11 cellular contexts compared by ENCODE assay signal in genomic region chr21:37829447-37829846, GRCh38.
DNase-seq lines count a peak whose midpoint lies in the region; ATAC-seq and TF ChIP-seq lines count a peak whose summit lies in the region.
"Had no signal": no experiment of that assay in that cellular context is flagged by ENCODE, and none has a peak within 500 bp of the region (broad histone marks: within the 10 kb centered on the region; RNA-seq: fewer than 3 reads in every experiment).

No MANE protein-coding gene starts in this region.

- H3K4me3 Mint-ChIP-seq in activated T-cell treated with anti-CD3 and anti-CD28 coated beads, Interleukin-2, amount 50 U/mL, for 4 hours, result no peak overlapping the region
- no peak overlapping the region for H3K4me3 Mint-ChIP-seq in CD8-positive, alpha-beta memory T cell

- CTCF ChIA-PET in CD8-positive, alpha-beta memory T cell (lab: Charles Lee), result no interaction called here

- ATAC-seq in upper lobe of left lung (ENCODE audit: low FRiP score in 2 of 2), result peak in 1 of 2 donors; percentile 35
- no peak for ATAC-seq in activated T-cell treated with anti-CD3 and anti-CD28 coated beads, Interleukin-2, amount 50 U/mL, for 4 hours
- ATAC-seq: activated CD4-positive, CD25-positive, alpha-beta regulatory T cell treated with anti-CD3 and anti-CD28 coated beads, Interleukin-2, amount 50 U/mL, for 24 hours had no signal

- peak overlapping the region in 1 of 4 donors; percentile 67 for H3K27ac ChIP-seq in upper lobe of left lung
- H3K27ac ChIP-seq in CD8-positive, alpha-beta memory T cell (ENCODE audit: low read depth, low read length), result no peak overlapping the region

- TF ChIP-seq CTCF in foreskin fibroblast (IDR thresholded peaks at IDR 0.05; ENCODE audit: low read depth, low read length) (no peak), upper lobe of left lung (IDR thresholded peaks at IDR 0.05) (no peak)

- H3K27me3 ChIP-seq in upper lobe of left lung, result no peaks in the 10 kb centered on the region
- H3K27me3 ChIP-seq in CD8-positive, alpha-beta memory T cell (ENCODE audit: insufficient read depth, low read length, poor library complexity, severe bottlenecking), result no peaks in the 10 kb centered on the region

- POLR2A ChIA-PET in CD8-positive, alpha-beta memory T cell (lab: Charles Lee), result no interaction called here

- no peaks in the 10 kb centered on the region for H3K36me3 Mint-ChIP-seq in activated T-cell treated with anti-CD3 and anti-CD28 coated beads, Interleukin-2, amount 50 U/mL, for 4 hours (ENCODE audit: insufficient read depth)
- H3K36me3 Mint-ChIP-seq in CD8-positive, alpha-beta memory T cell, result no peaks in the 10 kb centered on the region

- H3K9me3 Mint-ChIP-seq in activated T-cell treated with anti-CD3 and anti-CD28 coated beads, Interleukin-2, amount 50 U/mL, for 4 hours, result no peaks in the 10 kb centered on the region
- no peaks in the 10 kb centered on the region for H3K9me3 Mint-ChIP-seq in CD8-positive, alpha-beta memory T cell

- 53 to 64% methylated on average over 4 of the region's 4 CpGs for WGBS in upper lobe of left lung, 2 donors

- no peak for TF ChIP-seq POLR2A in upper lobe of left lung (IDR thresholded peaks at IDR 0.05)

- no peaks in the 10 kb centered on the region for H3K4me1 ChIP-seq in upper lobe of left lung
- no peaks in the 10 kb centered on the region for H3K4me1 ChIP-seq in CD8-positive, alpha-beta memory T cell (ENCODE audit: insufficient read depth, low read length)

- no peak overlapping the region for H3K4me3 ChIP-seq in foreskin fibroblast (ENCODE audit: low read depth in 1 of 2, low read length in 2 of 2)
- H3K4me3 ChIP-seq in upper lobe of left lung, result no peak overlapping the region
- H3K4me3 ChIP-seq in CD8-positive, alpha-beta memory T cell (ENCODE audit: low read length), result no peak overlapping the region
- H3K4me3 ChIP-seq: smooth muscle cell had no signal

- peaks cover 30% of the 10 kb centered on the region for H3K27me3 Mint-ChIP-seq in activated T-cell treated with anti-CD3 and anti-CD28 coated beads, Interleukin-2, amount 50 U/mL, for 4 hours (ENCODE audit: low read depth)
- H3K27me3 Mint-ChIP-seq in CD8-positive, alpha-beta memory T cell, result peaks cover 13% of the 10 kb centered on the region in 2 donors

- TF ChIP-seq EP300 in upper lobe of left lung (IDR thresholded peaks at IDR 0.05), result no peak

- H3K27ac Mint-ChIP-seq in CD8-positive, alpha-beta memory T cell, result no peak overlapping the region

- no peaks in the 10 kb centered on the region for H3K36me3 ChIP-seq in upper lobe of left lung
- H3K36me3 ChIP-seq in CD8-positive, alpha-beta memory T cell (ENCODE audit: insufficient read depth, low read length), result no peaks in the 10 kb centered on the region

- H3K9me3 ChIP-seq in upper lobe of left lung, result no peaks in the 10 kb centered on the region
- H3K9me3 ChIP-seq in CD8-positive, alpha-beta memory T cell (ENCODE audit: low read length), result no peaks in the 10 kb centered on the region

- H3K4me1 Mint-ChIP-seq in activated T-cell treated with anti-CD3 and anti-CD28 coated beads, Interleukin-2, amount 50 U/mL, for 4 hours (ENCODE audit: low read depth), result no peaks in the 10 kb centered on the region
- H3K4me1 Mint-ChIP-seq in CD8-positive, alpha-beta memory T cell, result no peaks in the 10 kb centered on the region

- peak; percentile 65 for DNase-seq in NCI-H82 (lab: John Stamatoyannopoulos, UW)
- DNase-seq in NCI-H82 treated with DMSO at 0.1 percent for 48 hours (lab: John Stamatoyannopoulos, UW; ENCODE audit: unreplicated experiment), result no peak
- DNase-seq in RPMI7951 (ENCODE audit: low read depth), result peak; percentile 74
- peak; percentile 60 to 80 for DNase-seq in foreskin fibroblast
- peak; percentile 15 to 65 for DNase-seq in upper lobe of left lung
- no peak for DNase-seq in NCI-H1930 (lab: John Stamatoyannopoulos, UW)
- no peak for DNase-seq in activated T-cell treated with anti-CD3 and anti-CD28 coated beads, Interleukin-2, amount 50 U/mL, for 4 hours
- no peak for DNase-seq in CD8-positive, alpha-beta memory T cell
- DNase-seq: NCI-H1436 had no signal

Comparison
In these comparisons a context has a peak if more than half of its experiments do, and no peak if none do; other contexts are left out.
1. DNase-seq: peak in NCI-H82 (single experiment), RPMI7951 (single experiment), foreskin fibroblast (2 of 2) and upper lobe of left lung (2 of 2); none in NCI-H82 treated with DMSO at 0.1 percent for 48 hours (single experiment), NCI-H1930 (0 of 2), activated T-cell treated with anti-CD3 and anti-CD28 coated beads, Interleukin-2, amount 50 U/mL, for 4 hours (single experiment) and CD8-positive, alpha-beta memory T cell (0 of 5).